Comparison of ENCODE assay signal across 7 cellular contexts in the genomic region with DNA sequence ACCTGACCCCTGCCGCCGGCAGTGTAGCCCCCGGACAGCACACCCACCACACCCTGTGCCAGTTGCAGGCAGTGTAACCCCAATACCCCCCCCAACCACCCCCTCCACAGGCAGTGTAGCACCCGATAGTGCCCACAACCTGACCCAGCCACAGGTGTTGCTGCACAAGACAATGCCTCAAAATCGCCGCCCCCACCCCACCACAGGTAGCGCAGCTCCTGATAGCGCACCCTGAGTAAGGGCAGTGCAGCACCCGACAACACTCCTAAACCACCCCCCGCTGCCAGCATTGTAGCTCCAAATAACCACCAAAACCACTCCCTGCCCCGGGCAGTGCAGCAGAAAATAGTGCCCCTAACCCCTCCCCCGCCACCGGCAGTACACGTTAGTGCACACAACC. TPM values are rescaled to one million over a fixed set of nuclear protein-coding genes. Genes with fewer than 3 reads are reported as not detected.
A peak's percentile ranks its signal among the peaks of the same experiment; 100 is the strongest.
DNase-seq lines count a peak whose midpoint lies in the region; ATAC-seq and TF ChIP-seq lines count a peak whose summit lies in the region.
"Not testable (repeated sequence)": the region's sequence is repeated elsewhere in the genome, so short reads cannot be mapped to it uniquely, and the experiment has no call there.
"Had no signal": no experiment of that assay in that cellular context is flagged by ENCODE, and none has a peak within 500 bp of the region (broad histone marks: within the 10 kb centered on the region; RNA-seq: fewer than 3 reads in every experiment).

No MANE protein-coding gene starts in this region.

- not testable (repeated sequence) for TF ChIP-seq CTCF in OCI-LY1 (IDR thresholded peaks at IDR 0.05; ENCODE audit: low read length); neural cell (IDR thresholded peaks at IDR 0.05; ENCODE audit: poor library complexity, severe bottlenecking)

- not testable (repeated sequence) for H3K36me3 Mint-ChIP-seq in stimulated activated effector memory CD8-positive, alpha-beta T cell treated with anti-CD3 and anti-CD28 coated beads, Interleukin-12 subunit alpha, Interleukin-12 subunit beta, amount 100 ng/mL, for 72 hours

- not testable (repeated sequence) for TF ChIP-seq EP300 in neural cell (conservative IDR thresholded peaks at IDR 0.05; ENCODE audit: poor library complexity, severe bottlenecking)

- not testable (repeated sequence) for H3K4me2 ChIP-seq in OCI-LY1 (ENCODE audit: low read length); neural cell (ENCODE audit: low read length)

- H4K20me1 ChIP-seq in OCI-LY1 (ENCODE audit: insufficient read depth, low read length); neural cell (ENCODE audit: insufficient read depth): not testable (repeated sequence)

- H3K4me3 Mint-ChIP-seq in stimulated activated effector memory CD8-positive, alpha-beta T cell treated with anti-CD3 and anti-CD28 coated beads, Interleukin-12 subunit alpha, Interleukin-12 subunit beta, amount 100 ng/mL, for 72 hours = not testable (repeated sequence)

- not testable (repeated sequence) for H3K9me2 ChIP-seq in OCI-LY1 (ENCODE audit: low read depth, low read length); neural cell (ENCODE audit: insufficient read depth, low read length)

- not testable (repeated sequence) for H3K27ac ChIP-seq in OCI-LY1 (ENCODE audit: low read depth, low read length, poor library complexity, severe bottlenecking); neural cell (ENCODE audit: low read length)

- H3K27me3 ChIP-seq in OCI-LY1 (ENCODE audit: insufficient read depth, low read length); neural cell (ENCODE audit: insufficient read depth, low read depth, low read length): not testable (repeated sequence)

- not testable (repeated sequence) for H3K9me3 Mint-ChIP-seq in stimulated activated effector memory CD8-positive, alpha-beta T cell treated with anti-CD3 and anti-CD28 coated beads, Interleukin-12 subunit alpha, Interleukin-12 subunit beta, amount 100 ng/mL, for 72 hours

- H3K9ac ChIP-seq in OCI-LY1 (ENCODE audit: low read length); neural cell (ENCODE audit: low read length): not testable (repeated sequence)

- peak; percentile 21 for ATAC-seq in stimulated activated effector memory CD8-positive, alpha-beta T cell treated with anti-CD3 and anti-CD28 coated beads, Interleukin-12 subunit alpha, Interleukin-12 subunit beta, amount 100 ng/mL, for 72 hours

- H3K27ac Mint-ChIP-seq in stimulated activated effector memory CD8-positive, alpha-beta T cell treated with anti-CD3 and anti-CD28 coated beads, Interleukin-12 subunit alpha, Interleukin-12 subunit beta, amount 100 ng/mL, for 72 hours = not testable (repeated sequence)

- H3K79me2 ChIP-seq in OCI-LY1 (ENCODE audit: insufficient read depth, low read length); neural cell (replicated peaks; ENCODE audit: insufficient read depth, low read length): not testable (repeated sequence)

- peak; percentile 19 for DNase-seq in ecto neural progenitor cell (ENCODE audit: low spot score)
- peak; percentile 32 for DNase-seq in islet precursor cell
- DNase-seq in stimulated activated effector memory CD8-positive, alpha-beta T cell treated with anti-CD3 and anti-CD28 coated beads, Interleukin-12 subunit alpha, Interleukin-12 subunit beta, amount 100 ng/mL, for 72 hours (ENCODE audit: low spot score in 2 of 2) = not testable (repeated sequence)

- not testable (repeated sequence) for H3K4me1 ChIP-seq in OCI-LY1 (ENCODE audit: insufficient read depth, low read length, severe bottlenecking)

- H3K9me3 ChIP-seq in OCI-LY1 (ENCODE audit: low read length); neural cell (ENCODE audit: low read length): not testable (repeated sequence)

- H2AFZ ChIP-seq in OCI-LY1 (ENCODE audit: low read length); neural cell (ENCODE audit: low read depth, low read length): not testable (repeated sequence)

- H3K4me3 ChIP-seq in OCI-LY1 (ENCODE audit: low read depth, low read length, poor library complexity, severe bottlenecking) = peak overlapping the region; percentile 51
- peak overlapping the region; percentile 51 for H3K4me3 ChIP-seq in neural cell (ENCODE audit: low read length)

- H3K36me3 ChIP-seq in OCI-LY1 (ENCODE audit: insufficient read depth, low read length); neural cell (ENCODE audit: insufficient read depth, low read length): not testable (repeated sequence)

- not testable (repeated sequence) for H3K4me1 Mint-ChIP-seq in stimulated activated effector memory CD8-positive, alpha-beta T cell treated with anti-CD3 and anti-CD28 coated beads, Interleukin-12 subunit alpha, Interleukin-12 subunit beta, amount 100 ng/mL, for 72 hours

- TF ChIP-seq RAD21 in neural cell (conservative IDR thresholded peaks at IDR 0.05) = not testable (repeated sequence)

- H3F3A ChIP-seq in OCI-LY1 (ENCODE audit: insufficient read depth, low read length); neural cell (ENCODE audit: insufficient read depth, low read length, poor library complexity, severe bottlenecking): not testable (repeated sequence)

RNA-seq across cellular contexts. Expression of a gene that starts 0.6 kb away (rescaled TPM):
- polyA plus RNA-seq in neural cell = 1.0 and 2.3 TPM in 2 replicates
- 33.6 and 37.7 TPM in 2 replicates for polyA minus RNA-seq in neural cell
- polyA plus RNA-seq: GM23248, IgD-negative memory B cell had no signal

RNA-seq across cellular contexts. Expression of a gene that starts 16.4 kb away (rescaled TPM):
- polyA plus RNA-seq in neural cell = 22.8 and 24.2 TPM in 2 replicates
- polyA minus RNA-seq in neural cell = 7.8 and 9.6 TPM in 2 replicates
- polyA plus RNA-seq: IgD-negative memory B cell had no signal

RNA-seq across cellular contexts. Expression of a gene that starts 52.9 kb away (rescaled TPM):
- 40.6 and 56.1 TPM in 2 replicates for polyA plus RNA-seq in neural cell
- polyA minus RNA-seq in neural cell = 29.3 and 31.2 TPM in 2 replicates

RNA-seq across cellular contexts. Expression of a gene that starts 53.6 kb away (rescaled TPM):
- polyA plus RNA-seq in neural cell = 255 and 257 TPM in 2 replicates
- 68.1 and 84.2 TPM in 2 replicates for polyA minus RNA-seq in neural cell
